ENCODE assay signal across 29 cellular contexts in genomic region chr2:193528458-193528857, GRCh38.
"Had no signal": no experiment of that assay in that cellular context is flagged by ENCODE, and none has a peak within 500 bp of the region (broad histone marks: within the 10 kb centered on the region; RNA-seq: fewer than 3 reads in every experiment).

No MANE protein-coding gene starts in this region.

- H3K27me3 Mint-ChIP-seq: naive B cell had no signal

- H3K4me3 ChIP-seq: left ventricle myocardium inferior, lung, neural progenitor cell, psoas muscle, right lobe of liver, smooth muscle cell, stomach, testis, thyroid gland, transverse colon, upper lobe of left lung, vagina had no signal

- H3K4me1 Mint-ChIP-seq: mesothelial cell of epicardium, naive B cell, natural killer cell, nephron progenitor cell, neural progenitor cell had no signal

- H3K9me3 ChIP-seq: neutrophil, psoas muscle, right lobe of liver, stomach, testis, thyroid gland, transverse colon, upper lobe of left lung, vagina had no signal

- H3K36me3 ChIP-seq: left ventricle myocardium inferior, neural progenitor cell, neutrophil, right lobe of liver, stomach, thyroid gland, transverse colon, upper lobe of left lung, vagina had no signal

- H3K9ac ChIP-seq: neural progenitor cell, parathyroid adenoma had no signal

- H3K27ac ChIP-seq: left ventricle myocardium inferior, neural progenitor cell, neutrophil, parathyroid adenoma, psoas muscle, right lobe of liver, stomach, testis, thyroid gland, transverse colon, upper lobe of left lung, vagina had no signal

- H3K27me3 ChIP-seq: neural progenitor cell, neutrophil, right lobe of liver, stomach, testis, thyroid gland, transverse colon, upper lobe of left lung, vagina had no signal

- ATAC-seq: left colon, natural killer cell, psoas muscle had no signal

- H3K9me3 Mint-ChIP-seq: neural progenitor cell had no signal

- H3K4me2 ChIP-seq: neural progenitor cell, smooth muscle cell had no signal

- H3K4me3 Mint-ChIP-seq: mesothelial cell of epicardium, naive B cell, natural killer cell, nephron progenitor cell, neural progenitor cell had no signal

- H2AFZ ChIP-seq: neural progenitor cell, parathyroid adenoma had no signal

- H3K4me1 ChIP-seq: left ventricle myocardium inferior, neural progenitor cell, parathyroid adenoma, psoas muscle, right lobe of liver, stomach, testis, thyroid gland, transverse colon, upper lobe of left lung, vagina had no signal

- H3K27ac Mint-ChIP-seq: mesothelial cell of epicardium, natural killer cell, nephron progenitor cell, neural progenitor cell had no signal

- DNase-seq: hippocampal formation; kidney; left colon; left ventricle myocardium inferior; mesendoderm; naive B cell; natural killer cell; nephron progenitor cell; occipital lobe; psoas muscle; right lobe of liver; stimulated activated CD4-positive, alpha-beta T cell treated with anti-CD3 and anti-CD28 coated beads, Interleukin-1b, Interleukin-23, amount 100 ng/mL, for 48 hours; stimulated activated CD4-positive, alpha-beta T cell treated with anti-CD3 and anti-CD28 coated beads, Interleukin-2, amount 100 ng/mL, for 48 hours; stimulated activated CD4-positive, alpha-beta T cell treated with anti-CD3 and anti-CD28 coated beads, Interleukin-4, amount 100 ng/mL, for 4 hours; stimulated activated CD8-positive, alpha-beta memory T cell treated with anti-CD3 and anti-CD28 coated beads, Interleukin-4, amount 100 ng/mL, for 48 hours; stimulated activated naive CD4-positive, alpha-beta T cell; stomach; testis; thyroid gland; transverse colon; upper lobe of left lung had no signal

- H3K36me3 Mint-ChIP-seq: immature natural killer cell, naive B cell, natural killer cell, neural progenitor cell had no signal

- H3K79me2 ChIP-seq: parathyroid adenoma had no signal
